33 cellular contexts compared by ENCODE assay signal in genomic region chr14:63147018-63147417, GRCh38. TPM values are rescaled to one million over a fixed set of nuclear protein-coding genes. Genes with fewer than 3 reads are reported as not detected.
"Had no signal": no experiment of that assay in that cellular context is flagged by ENCODE, and none has a peak within 500 bp of the region (broad histone marks: within the 10 kb centered on the region; RNA-seq: fewer than 3 reads in every experiment).

No MANE protein-coding gene starts in this region.

- H3K27ac Mint-ChIP-seq: activated CD8-positive, alpha-beta T cell treated with anti-CD3 and anti-CD28 coated beads, Interleukin-2, amount 10 ng/mL, durations not matched to agents 7 days and 5 days; activated naive CD4-positive, alpha-beta T cell treated with anti-CD3 and anti-CD28 coated beads, Interleukin-2, amount 50 U/mL, for 24 hours; activated naive CD8-positive, alpha-beta T cell treated with anti-CD3 and anti-CD28 coated beads, Interleukin-2, amount 10 ng/mL, durations not matched to agents 7 days and 5 days; activated T-cell treated with anti-CD3 and anti-CD28 coated beads, Interleukin-2, amount 50 U/mL, for 24 hours; activated T-helper 2 cell treated with anti-CD3 and anti-CD28 coated beads, Interferon-gamma antibody, Interleukin-2, Interleukin-4, amounts not matched to agents 10 μg/mL and 5 μg/mL and 100 μg/mL, durations not matched to agents 14 hours and 24 hours and 36 hours had no signal

- H3K4me3 ChIP-seq: body of pancreas, breast epithelium, MG63, SJCRH30, SK-N-MC had no signal

- H3K4me3 Mint-ChIP-seq: activated CD8-positive, alpha-beta T cell treated with anti-CD3 and anti-CD28 coated beads, Interleukin-2, amount 10 ng/mL, durations not matched to agents 7 days and 5 days; activated naive CD4-positive, alpha-beta T cell treated with anti-CD3 and anti-CD28 coated beads, Interleukin-2, amount 50 U/mL, for 24 hours; activated naive CD8-positive, alpha-beta T cell treated with anti-CD3 and anti-CD28 coated beads, Interleukin-2, amount 10 ng/mL, durations not matched to agents 7 days and 5 days; activated T-cell treated with anti-CD3 and anti-CD28 coated beads, Interleukin-2, amount 50 U/mL, for 24 hours had no signal

- H3K27me3 Mint-ChIP-seq: activated naive CD4-positive, alpha-beta T cell treated with anti-CD3 and anti-CD28 coated beads, Interleukin-2, amount 50 U/mL, for 24 hours; activated naive CD8-positive, alpha-beta T cell treated with anti-CD3 and anti-CD28 coated beads, Interleukin-2, amount 10 ng/mL, durations not matched to agents 7 days and 5 days; activated T-cell treated with anti-CD3 and anti-CD28 coated beads, Interleukin-2, amount 50 U/mL, for 24 hours had no signal

- H3K36me3 Mint-ChIP-seq: activated naive CD4-positive, alpha-beta T cell treated with anti-CD3 and anti-CD28 coated beads, Interleukin-2, amount 50 U/mL, for 24 hours; activated naive CD8-positive, alpha-beta T cell treated with anti-CD3 and anti-CD28 coated beads, Interleukin-2, amount 10 ng/mL, durations not matched to agents 7 days and 5 days had no signal

- ATAC-seq: activated CD8-positive, alpha-beta T cell treated with anti-CD3 and anti-CD28 coated beads, Interleukin-2, amount 10 ng/mL, durations not matched to agents 7 days and 5 days; body of pancreas; Panc1 had no signal

- H3K4me1 Mint-ChIP-seq: activated naive CD4-positive, alpha-beta T cell treated with anti-CD3 and anti-CD28 coated beads, Interleukin-2, amount 50 U/mL, for 24 hours; activated naive CD8-positive, alpha-beta T cell treated with anti-CD3 and anti-CD28 coated beads, Interleukin-2, amount 10 ng/mL, durations not matched to agents 7 days and 5 days had no signal

- DNase-seq: activated CD4-positive, alpha-beta T cell treated with anti-CD3 and anti-CD28 coated beads for 1 hour; activated CD4-positive, alpha-beta T cell treated with anti-CD3 and anti-CD28 coated beads for 48 hours; activated CD4-positive, CD25-positive, alpha-beta regulatory T cell; activated CD8-positive, alpha-beta T cell treated with anti-CD3 and anti-CD28 coated beads, Interleukin-2, amount 10 ng/mL, durations not matched to agents 7 days and 5 days; activated gamma-delta T cell; activated naive CD4-positive, alpha-beta T cell treated with Interleukin-2 at 50 U/mL for 16 hours; activated naive CD8-positive, alpha-beta T cell treated with anti-CD3 and anti-CD28 coated beads, Interleukin-2, amount 10 ng/mL, durations not matched to agents 7 days and 5 days; activated T-cell treated with anti-CD3 and anti-CD28 coated beads, Interleukin-2, amount 50 U/mL, for 24 hours; body of pancreas; caudate nucleus; cerebellar nuclear complex; Kasumi-1; KBM-7; MG63; NCI-H1105; NCI-H1417 treated with DMSO at 0.1 percent for 48 hours; NCI-H187 treated with DMSO at 0.1 percent for 48 hours; NCI-H2081; NCI-H2171 treated with DMSO at 0.1 percent for 48 hours; NCI-H2227 treated with DMSO at 0.1 percent for 48 hours; NCI-H524 treated with DMSO at 0.1 percent for 48 hours; SHP77; SJCRH30; T1000; WERI-Rb-1 had no signal

RNA-seq across cellular contexts. Expression of gene RHOJ, which starts 57.2 kb away (rescaled TPM):
- total RNA-seq: activated CD8-positive, alpha-beta T cell treated with anti-CD3 and anti-CD28 coated beads, Interleukin-2, amount 10 ng/mL, durations not matched to agents 7 days and 5 days; activated naive CD8-positive, alpha-beta T cell treated with anti-CD3 and anti-CD28 coated beads, Interleukin-2, amount 10 ng/mL, durations not matched to agents 7 days and 5 days; activated T-helper 2 cell treated with anti-CD3 and anti-CD28 coated beads, Interferon-gamma antibody, Interleukin-2, Interleukin-4, amounts not matched to agents 10 μg/mL and 5 μg/mL and 100 μg/mL, durations not matched to agents 14 hours and 24 hours and 36 hours; NCI-H460; T-helper 1 cell treated with Interleukin-12 subunit alpha and Interleukin-12 subunit beta and Interleukin-4 antibody, amounts not matched to agents 30 ng/mL and 1 ng/mL, for 36 hours; T-helper 2 cell treated with Interferon-gamma antibody and Interleukin-4, amounts not matched to agents 100 ng/mL and 5 ng/mL, for 36 hours had no signal
